In genomic region chr14:92532490-92533163, GRCh38 we compare ENCODE assay signal across 15 cellular contexts. TPM values are rescaled to one million over a fixed set of nuclear protein-coding genes. Genes with fewer than 3 reads are reported as not detected.
DNase-seq lines count a peak whose midpoint lies in the region; ATAC-seq and TF ChIP-seq lines count a peak whose summit lies in the region.
"Had no signal": no experiment of that assay in that cellular context is flagged by ENCODE, and none has a peak within 500 bp of the region (broad histone marks: within the 10 kb centered on the region; RNA-seq: fewer than 3 reads in every experiment).

No MANE protein-coding gene starts in this region.

- H3K4me3 ChIP-seq in esophagus squamous epithelium (no peak overlapping the region), sigmoid colon (no peak overlapping the region), esophagus muscularis mucosa (no peak overlapping the region)
- H3K4me3 ChIP-seq: GM12878, HAP-1, SK-N-MC had no signal

- peaks cover 0 to 53% (median 0%) of the 10 kb centered on the region in 3 donors for H3K4me1 ChIP-seq in esophagus squamous epithelium
- H3K4me1 ChIP-seq in sigmoid colon: peaks cover 0 to 81% (median 41%) of the 10 kb centered on the region in 4 donors
- H3K4me1 ChIP-seq in esophagus muscularis mucosa: peaks cover 3 to 22% (median 10%) of the 10 kb centered on the region in 4 donors
- H3K4me1 ChIP-seq: HAP-1 had no signal

- TF ChIP-seq EP300 in sigmoid colon (IDR thresholded peaks at IDR 0.05) (no peak), esophagus muscularis mucosa (IDR thresholded peaks at IDR 0.05) (no peak)

- H3K36me3 ChIP-seq in esophagus squamous epithelium: no peaks in the 10 kb centered on the region
- no peaks in the 10 kb centered on the region for H3K36me3 ChIP-seq in sigmoid colon
- H3K36me3 ChIP-seq in esophagus muscularis mucosa: no peaks in the 10 kb centered on the region
- H3K36me3 ChIP-seq: HAP-1 had no signal

- no peaks in the 10 kb centered on the region for H3K27me3 ChIP-seq in esophagus squamous epithelium
- H3K27me3 ChIP-seq in sigmoid colon: no peaks in the 10 kb centered on the region
- no peaks in the 10 kb centered on the region for H3K27me3 ChIP-seq in esophagus muscularis mucosa

- DNase-seq in DMS 273 (lab: John Stamatoyannopoulos, UW; ENCODE audit: unreplicated experiment) (peak; percentile 83), NCI-H524 treated with DMSO at 0.1 percent for 48 hours (lab: John Stamatoyannopoulos, UW) (peak; percentile 41), esophagus squamous epithelium (lab: John Stamatoyannopoulos, UW) (no peak), sigmoid colon (peak; percentile 68), AG08396 (ENCODE audit: low spot score) (no peak), esophagus muscularis mucosa (ENCODE audit: extremely low spot score) (no peak)
- DNase-seq: KBM-7; PC-3; stimulated activated naive CD4-positive, alpha-beta T cell had no signal

- TF ChIP-seq CTCF in esophagus squamous epithelium (IDR thresholded peaks at IDR 0.05) (no peak), sigmoid colon (IDR thresholded peaks at IDR 0.05) (no peak), esophagus muscularis mucosa (IDR thresholded peaks at IDR 0.05) (no peak)

- peak overlapping the region in 3 of 4 donors; percentile 14 to 57 (median 20) for H3K27ac ChIP-seq in esophagus squamous epithelium
- peak overlapping the region in 3 of 4 donors; percentile 23 to 67 (median 54) for H3K27ac ChIP-seq in sigmoid colon
- H3K27ac ChIP-seq in esophagus muscularis mucosa (replicated peaks in 1 of 4): no peak overlapping the region
- H3K27ac ChIP-seq: C4-2B, SK-N-MC had no signal

- TF ChIP-seq POLR2A in esophagus squamous epithelium (IDR thresholded peaks at IDR 0.05): no peak
- no peak for TF ChIP-seq POLR2A in sigmoid colon (IDR thresholded peaks at IDR 0.05)
- TF ChIP-seq POLR2A in esophagus muscularis mucosa (IDR thresholded peaks at IDR 0.05; ENCODE audit: low read depth): no peak

- 45 to 52% methylated on average over 4 to 5 of the region's 10 CpGs for WGBS in esophagus squamous epithelium, 2 donors
- 41 to 53% methylated on average over 10 of the region's 10 CpGs for WGBS in sigmoid colon, 2 donors
- 68% methylated on average over 10 of the region's 10 CpGs for WGBS in esophagus muscularis mucosa

- intact Hi-C loops in esophagus squamous epithelium (cut with DNase I) (no loop called here), sigmoid colon (cut with DNase I) (no loop called here), esophagus muscularis mucosa (cut with DNase I) (no loop called here)

- ATAC-seq in HG02970 (IDR thresholded peaks at IDR 0.05; ENCODE audit: low FRiP score, unreplicated experiment) (no peak), GM19324 (IDR thresholded peaks at IDR 0.05; ENCODE audit: low FRiP score, unreplicated experiment) (no peak)
- ATAC-seq: GM12878, PC-3 had no signal

- H3K9me3 ChIP-seq in esophagus squamous epithelium: no peaks in the 10 kb centered on the region
- no peaks in the 10 kb centered on the region for H3K9me3 ChIP-seq in sigmoid colon
- no peaks in the 10 kb centered on the region for H3K9me3 ChIP-seq in esophagus muscularis mucosa
- H3K9me3 ChIP-seq: HAP-1 had no signal

RNA-seq across cellular contexts. Expression of gene RIN3, which starts 19.0 kb away (rescaled TPM):
- 1 to 10 TPM; 1.9 to 9.7 (median 4.4) TPM for total RNA-seq in esophagus squamous epithelium
- total RNA-seq in sigmoid colon: 10 to 100 TPM; 12.7 to 31.8 (median 23.0) TPM
- 10 to 100 TPM in 1 of 3 donors, 1 to 10 TPM in 2; 6.0 to 19.2 (median 7.4) TPM for polyA plus RNA-seq in sigmoid colon
- 10 to 100 TPM; 10.6 to 20.0 (median 13.1) TPM for total RNA-seq in esophagus muscularis mucosa

Comparison
In these comparisons a context has a peak if more than half of its experiments do, and no peak if none do; other contexts are left out.
1. DNase-seq: peak in DMS 273 (single experiment), NCI-H524 treated with DMSO at 0.1 percent for 48 hours (single experiment) and sigmoid colon (single experiment); none in esophagus squamous epithelium (single experiment), AG08396 (single experiment) and esophagus muscularis mucosa (single experiment).
2. H3K27ac ChIP-seq: peak in esophagus squamous epithelium (3 of 4) and sigmoid colon (3 of 4); none in esophagus muscularis mucosa (0 of 4).